32 cellular contexts compared by ENCODE assay signal in genomic region chr2:139969301-139969700, GRCh38.
"Had no signal": no experiment of that assay in that cellular context is flagged by ENCODE, and none has a peak within 500 bp of the region (broad histone marks: within the 10 kb centered on the region; RNA-seq: fewer than 3 reads in every experiment).

No MANE protein-coding gene starts in this region.

- H3K27me3 Mint-ChIP-seq: naive B cell; stimulated activated naive B cell treated with anti-CD40 and anti-IgM and Interleukin-4, amounts not matched to agents 10 μg/mL and 1 μg/mL and 100 μg/mL, for 72 hours had no signal

- H3K4me1 Mint-ChIP-seq: immature natural killer cell; naive B cell; natural killer cell; stimulated activated naive B cell treated with anti-CD40 and anti-IgM and Interleukin-4, amounts not matched to agents 10 μg/mL and 1 μg/mL and 100 μg/mL, for 72 hours had no signal

- H3K4me3 ChIP-seq: left lung, lower lobe of right lung, pancreas, prostate gland, sigmoid colon, stomach, testis, thyroid gland, transverse colon, upper lobe of left lung, vagina had no signal

- H3K27ac ChIP-seq: left lung, lower lobe of right lung, pancreas, prostate gland, sigmoid colon, stomach, testis, thyroid gland, transverse colon, upper lobe of left lung, vagina had no signal

- H3K36me3 Mint-ChIP-seq: naive B cell; stimulated activated naive B cell treated with anti-CD40 and anti-IgM and Interleukin-4, amounts not matched to agents 10 μg/mL and 1 μg/mL and 100 μg/mL, for 72 hours had no signal

- H3K36me3 ChIP-seq: left lung, lower lobe of right lung, pancreas, prostate gland, sigmoid colon, stomach, thyroid gland, transverse colon, upper lobe of left lung, vagina had no signal

- H3K9me3 ChIP-seq: lower lobe of right lung, pancreas, prostate gland, testis, thyroid gland, transverse colon, upper lobe of left lung, vagina had no signal

- H3K4me3 Mint-ChIP-seq: immature natural killer cell; mesothelial cell of epicardium; naive B cell; natural killer cell; stimulated activated naive B cell treated with anti-CD40 and anti-IgM and Interleukin-4, amounts not matched to agents 10 μg/mL and 1 μg/mL and 100 μg/mL, for 72 hours had no signal

- DNase-seq: hippocampal formation; immature natural killer cell; kidney; left colon; left lung; lower lobe of right lung; mammary epithelial cell; mesenchymal stem cell; naive B cell; natural killer cell; nucleus accumbens; pancreas; posterior cingulate gyrus; retina; right cardiac atrium; sigmoid colon; small intestine; stimulated activated CD4-positive, alpha-beta T cell treated with anti-CD3 and anti-CD28 coated beads, Interleukin-1b, Interleukin-23, amount 100 ng/mL, for 48 hours; stimulated activated CD4-positive, alpha-beta T cell treated with anti-CD3 and anti-CD28 coated beads, Interleukin-2, amount 100 ng/mL, for 48 hours; stimulated activated CD4-positive, alpha-beta T cell treated with anti-CD3 and anti-CD28 coated beads, Interleukin-4, amount 100 ng/mL, for 4 hours; stimulated activated CD8-positive, alpha-beta memory T cell treated with anti-CD3 and anti-CD28 coated beads, Interleukin-4, amount 100 ng/mL, for 48 hours; stimulated activated naive B cell treated with anti-CD40 and anti-IgM and Interleukin-4, amounts not matched to agents 10 μg/mL and 1 μg/mL and 100 μg/mL, for 72 hours; stimulated activated naive CD8-positive, alpha-beta T cell treated with anti-CD3 and anti-CD28 coated beads, Interleukin-15, Interleukin-2, amounts not matched to agents 100 U/mL and 50 U/mL, for 24 hours; stomach; testis; thyroid gland; transverse colon; upper lobe of left lung had no signal

- H3K27me3 ChIP-seq: left lung, pancreas, sigmoid colon, stomach, testis, thyroid gland, transverse colon, upper lobe of left lung, vagina had no signal

- ATAC-seq: left colon; left lung; lower lobe of right lung; natural killer cell; pancreas; right cardiac atrium; stimulated activated naive B cell treated with anti-CD40 and anti-IgM and Interleukin-4, amounts not matched to agents 10 μg/mL and 1 μg/mL and 100 μg/mL, for 72 hours; stimulated activated naive CD8-positive, alpha-beta T cell treated with anti-CD3 and anti-CD28 coated beads, Interleukin-15, Interleukin-2, amounts not matched to agents 100 U/mL and 50 U/mL, for 24 hours had no signal

- H3K27ac Mint-ChIP-seq: immature natural killer cell; mesothelial cell of epicardium; naive B cell; natural killer cell; stimulated activated naive B cell treated with anti-CD40 and anti-IgM and Interleukin-4, amounts not matched to agents 10 μg/mL and 1 μg/mL and 100 μg/mL, for 72 hours had no signal

- FAIRE-seq: islet of Langerhans, kidney, pancreas, small intestine had no signal

- H3K4me1 ChIP-seq: left lung, lower lobe of right lung, pancreas, prostate gland, sigmoid colon, stomach, testis, thyroid gland, transverse colon, upper lobe of left lung, vagina had no signal
